ENCODE assay signal across 17 cellular contexts in genomic region chr14:29518335-29518734, GRCh38.
DNase-seq lines count a peak whose midpoint lies in the region; ATAC-seq, FAIRE-seq and TF ChIP-seq lines count a peak whose summit lies in the region.
"Had no signal": no experiment of that assay in that cellular context is flagged by ENCODE, and none has a peak within 500 bp of the region (broad histone marks: within the 10 kb centered on the region; RNA-seq: fewer than 3 reads in every experiment).

No MANE protein-coding gene starts in this region.

- H3K4me1 Mint-ChIP-seq in T-cell, result no peaks in the 10 kb centered on the region
- H3K4me1 Mint-ChIP-seq: activated CD8-positive, alpha-beta memory T cell treated with anti-CD3 and anti-CD28 coated beads, Interleukin-2, amount 10 ng/mL, durations not matched to agents 7 days and 5 days; IgD-negative memory B cell had no signal

- H3K27me3 Mint-ChIP-seq in T-cell, result no peaks in the 10 kb centered on the region
- H3K27me3 Mint-ChIP-seq: activated CD8-positive, alpha-beta memory T cell treated with anti-CD3 and anti-CD28 coated beads, Interleukin-2, amount 10 ng/mL, durations not matched to agents 7 days and 5 days; IgD-negative memory B cell had no signal

- no peaks in the 10 kb centered on the region for H3K36me3 ChIP-seq in heart right ventricle
- H3K36me3 ChIP-seq: ascending aorta, pancreas had no signal

- no peaks in the 10 kb centered on the region for H3K36me3 Mint-ChIP-seq in T-cell
- H3K36me3 Mint-ChIP-seq: activated CD8-positive, alpha-beta memory T cell treated with anti-CD3 and anti-CD28 coated beads, Interleukin-2, amount 10 ng/mL, durations not matched to agents 7 days and 5 days; IgD-negative memory B cell had no signal

- no peak overlapping the region for H3K27ac Mint-ChIP-seq in T-cell
- H3K27ac Mint-ChIP-seq: activated CD8-positive, alpha-beta memory T cell treated with anti-CD3 and anti-CD28 coated beads, Interleukin-2, amount 10 ng/mL, durations not matched to agents 7 days and 5 days; IgD-negative memory B cell; T-helper 1 cell treated with Interleukin-12 subunit alpha and Interleukin-12 subunit beta and Interleukin-4 antibody, amounts not matched to agents 30 μg/mL and 1 μg/mL, for 36 hours had no signal

- no peak overlapping the region for H3K4me3 ChIP-seq in heart right ventricle
- H3K4me3 ChIP-seq: ascending aorta, pancreas had no signal

- DNase-seq in NCI-H1417 (lab: John Stamatoyannopoulos, UW) (peak; percentile 13 to 71 (median 27)), amniotic epithelial cell (ENCODE audit: low read depth) (peak; percentile 7), T-cell (no peak), NCI-H1436 (lab: John Stamatoyannopoulos, UW) (no peak), heart right ventricle (no peak)
- DNase-seq: activated CD8-positive, alpha-beta memory T cell treated with anti-CD3 and anti-CD28 coated beads, Interleukin-2, amount 10 ng/mL, durations not matched to agents 7 days and 5 days; DMS79 treated with DMSO at 0.1 percent for 48 hours; foreskin melanocyte; NCI-H82; pancreas; stimulated activated CD4-positive, alpha-beta T cell treated with anti-CD3 and anti-CD28 coated beads, Interleukin-4, amount 100 ng/mL, for 4 hours had no signal

- H3K27ac ChIP-seq in C4-2B, result no peak overlapping the region
- H3K27ac ChIP-seq in heart right ventricle, result no peak overlapping the region
- H3K27ac ChIP-seq: ascending aorta, pancreas had no signal

- no peak overlapping the region for H3K4me3 Mint-ChIP-seq in T-cell
- H3K4me3 Mint-ChIP-seq: activated CD8-positive, alpha-beta memory T cell treated with anti-CD3 and anti-CD28 coated beads, Interleukin-2, amount 10 ng/mL, durations not matched to agents 7 days and 5 days; IgD-negative memory B cell; T-helper 1 cell treated with Interleukin-12 subunit alpha and Interleukin-12 subunit beta and Interleukin-4 antibody, amounts not matched to agents 30 μg/mL and 1 μg/mL, for 36 hours had no signal

- H3K9me3 ChIP-seq in heart right ventricle, result peaks cover 0 to 11% (median 0%) of the 10 kb centered on the region in 11 donors
- H3K9me3 ChIP-seq: pancreas had no signal

- peak; percentile 27 for FAIRE-seq in islet of Langerhans (lab: Jason Lieb, UNC)

- no peak for ATAC-seq in T-cell (replicated peaks in 1 of 4)
- ATAC-seq in HG02938 (IDR thresholded peaks at IDR 0.05; ENCODE audit: unreplicated experiment), result no peak
- ATAC-seq in heart right ventricle, result no peak
- ATAC-seq: activated CD8-positive, alpha-beta memory T cell treated with anti-CD3 and anti-CD28 coated beads, Interleukin-2, amount 10 ng/mL, durations not matched to agents 7 days and 5 days; pancreas had no signal

- H3K27me3 ChIP-seq in heart right ventricle, result peaks cover 0 to 12% (median 0%) of the 10 kb centered on the region in 7 donors
- H3K27me3 ChIP-seq: ascending aorta had no signal

- 28 to 32% methylated on average over 2 of the region's 2 CpGs for WGBS in heart right ventricle, 2 donors

- H3K4me1 ChIP-seq in heart right ventricle, result no peaks in the 10 kb centered on the region
- H3K4me1 ChIP-seq: ascending aorta, pancreas had no signal

- TF ChIP-seq CTCF in C4-2B (conservative IDR thresholded peaks at IDR 0.05) (peak; percentile 78), heart right ventricle (IDR thresholded peaks at IDR 0.05) (no peak)

- CTCF ChIA-PET in T-cell (lab: Charles Lee), result no interaction called here

- intact Hi-C loops in heart right ventricle (cut with DNase I), result no loop called here

- H3K9me3 Mint-ChIP-seq in T-cell, result peaks cover 14 to 22% (median 17%) of the 10 kb centered on the region in 3 donors

- POLR2A ChIA-PET in T-cell (lab: Charles Lee), result no interaction called here

Comparison
In these comparisons a context has a peak if more than half of its experiments do, and no peak if none do; other contexts are left out.
1. DNase-seq: peak in NCI-H1417 (3 of 3) and amniotic epithelial cell (single experiment); none in T-cell (0 of 34), NCI-H1436 (single experiment) and heart right ventricle (0 of 2).